1 cellular context compared by ENCODE assay signal in the genomic region with DNA sequence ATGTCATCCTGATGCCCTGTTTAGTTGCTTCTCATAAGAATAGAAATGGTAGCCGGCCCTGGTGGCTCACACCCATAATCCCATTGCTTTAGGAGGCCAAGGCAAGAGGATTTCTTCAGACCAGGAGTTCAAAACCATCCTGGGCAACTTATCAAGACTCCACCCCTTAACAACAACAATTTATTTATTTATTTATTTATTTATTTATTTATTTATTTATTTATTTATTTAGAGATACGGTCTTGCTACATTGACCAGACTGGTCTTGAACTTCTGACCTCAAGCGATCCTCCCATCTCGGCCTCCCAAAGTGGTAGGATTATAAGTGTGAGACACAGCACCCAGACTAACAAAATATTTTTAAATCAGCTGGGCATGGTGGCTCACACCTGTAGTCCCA.
TF ChIP-seq lines count a peak whose summit lies in the region.

No MANE protein-coding gene starts in this region.

TF ChIP-seq in HEK293, 187 proteins besides CTCF, POLR2A, EP300 and RAD21 (continued from another document and continues in another):
- TF ChIP-seq, protein P1, sequence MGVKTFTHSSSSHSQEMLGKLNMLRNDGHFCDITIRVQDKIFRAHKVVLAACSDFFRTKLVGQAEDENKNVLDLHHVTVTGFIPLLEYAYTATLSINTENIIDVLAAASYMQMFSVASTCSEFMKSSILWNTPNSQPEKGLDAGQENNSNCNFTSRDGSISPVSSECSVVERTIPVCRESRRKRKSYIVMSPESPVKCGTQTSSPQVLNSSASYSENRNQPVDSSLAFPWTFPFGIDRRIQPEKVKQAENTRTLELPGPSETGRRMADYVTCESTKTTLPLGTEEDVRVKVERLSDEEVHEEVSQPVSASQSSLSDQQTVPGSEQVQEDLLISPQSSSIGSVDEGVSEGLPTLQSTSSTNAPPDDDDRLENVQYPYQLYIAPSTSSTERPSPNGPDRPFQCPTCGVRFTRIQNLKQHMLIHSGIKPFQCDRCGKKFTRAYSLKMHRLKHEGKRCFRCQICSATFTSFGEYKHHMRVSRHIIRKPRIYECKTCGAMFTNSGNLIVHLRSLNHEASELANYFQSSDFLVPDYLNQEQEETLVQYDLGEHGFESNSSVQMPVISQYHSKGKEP (tag by site-specific recombination; IDR thresholded peaks at IDR 0.05): no peak
- TF ChIP-seq ZNF747 (tag by site-specific recombination; IDR thresholded peaks at IDR 0.05) (no peak), ZBTB1 (tag by site-specific recombination; IDR thresholded peaks at IDR 0.05) (peak; percentile 84; the same call in 1 of the 2 replicates), RBAK (tag by site-specific recombination; IDR thresholded peaks at IDR 0.05) (0 out of 2 replicates have a peak, but pooled peaks have one; percentile 34), HOXA7 (CRISPR knock-in tag; IDR thresholded peaks at IDR 0.05; ENCODE audit: borderline replicate concordance) (no peak), ZNF121 (tag by site-specific recombination; IDR thresholded peaks at IDR 0.05) (peak; percentile 57; the same call in 1 of the 2 replicates), ZNF175 (tag by site-specific recombination; IDR thresholded peaks at IDR 0.05) (no peak), ZNF221 (tag by site-specific recombination; IDR thresholded peaks at IDR 0.05; ENCODE audit: borderline replicate concordance) (no peak), ZNF423 (tag by site-specific recombination; IDR thresholded peaks at IDR 0.05) (no peak), ZSCAN23 (tag by site-specific recombination; IDR thresholded peaks at IDR 0.05) (0 out of 2 replicates have a peak, but pooled peaks have one; percentile 37), ZNF37A (tag by site-specific recombination; IDR thresholded peaks at IDR 0.05) (no peak), YY1 (tag by site-specific recombination; IDR thresholded peaks at IDR 0.05) (no peak), SCRT1 (tag by site-specific recombination; IDR thresholded peaks at IDR 0.05; ENCODE audit: borderline replicate concordance) (no peak), ZNF654 (tag by site-specific recombination; IDR thresholded peaks at IDR 0.05; ENCODE audit: low read depth) (no peak), ZNF266 (tag by site-specific recombination; IDR thresholded peaks at IDR 0.05; ENCODE audit: low read depth) (peak; percentile 94), SP7 (tag by site-specific recombination; IDR thresholded peaks at IDR 0.05) (no peak), EGR2 (tag by site-specific recombination; IDR thresholded peaks at IDR 0.05; ENCODE audit: low read depth) (no peak), MYNN (tag by site-specific recombination; IDR thresholded peaks at IDR 0.05; ENCODE audit: borderline replicate concordance) (no peak), ZNF223 (tag by site-specific recombination; IDR thresholded peaks at IDR 0.05) (no peak), ZNF341 (tag by site-specific recombination; IDR thresholded peaks at IDR 0.05; ENCODE audit: low read depth) (peak; percentile 56), ZNF629 (tag by site-specific recombination; IDR thresholded peaks at IDR 0.05) (peak; percentile 71), ZNF48 (tag by site-specific recombination; IDR thresholded peaks at IDR 0.05) (no peak), ZSCAN16 (tag by site-specific recombination; IDR thresholded peaks at IDR 0.05) (no peak), ZBTB48 (tag by site-specific recombination; IDR thresholded peaks at IDR 0.05) (no peak), ZNF670 (tag by site-specific recombination; IDR thresholded peaks at IDR 0.05; ENCODE audit: low read depth) (no peak), MZF1 (tag by site-specific recombination; IDR thresholded peaks at IDR 0.05; ENCODE audit: borderline replicate concordance) (peak; percentile 26; the same call in 1 of the 2 replicates), ZNF140 (tag by site-specific recombination; IDR thresholded peaks at IDR 0.05) (peak; percentile 96), KLF16 (tag by site-specific recombination; IDR thresholded peaks at IDR 0.05) (no peak), ZEB2 (tag by site-specific recombination; IDR thresholded peaks at IDR 0.05) (no peak), ZNF404 (tag by site-specific recombination; IDR thresholded peaks at IDR 0.05) (peak; percentile 94), PRDM1 (tag by site-specific recombination; IDR thresholded peaks at IDR 0.05) (no peak), ZNF571 (tag by site-specific recombination; IDR thresholded peaks at IDR 0.05) (no peak), ZNF621 (tag by site-specific recombination; IDR thresholded peaks at IDR 0.05) (no peak), ZNF202 (tag by site-specific recombination; IDR thresholded peaks at IDR 0.05; ENCODE audit: borderline replicate concordance) (peak; percentile 98), KLF8 (tag by site-specific recombination; IDR thresholded peaks at IDR 0.05) (no peak), ZBTB17 (tag by site-specific recombination; IDR thresholded peaks at IDR 0.05) (no peak), ZNF558 (tag by site-specific recombination; IDR thresholded peaks at IDR 0.05) (peak; percentile 86), ZFHX2 (tag by site-specific recombination; conservative IDR thresholded peaks at IDR 0.05) (no peak), ZNF701 (tag by site-specific recombination; IDR thresholded peaks at IDR 0.05) (no peak), ZNF157 (tag by site-specific recombination; IDR thresholded peaks at IDR 0.05) (no peak)
- TF ChIP-seq, protein P2, sequence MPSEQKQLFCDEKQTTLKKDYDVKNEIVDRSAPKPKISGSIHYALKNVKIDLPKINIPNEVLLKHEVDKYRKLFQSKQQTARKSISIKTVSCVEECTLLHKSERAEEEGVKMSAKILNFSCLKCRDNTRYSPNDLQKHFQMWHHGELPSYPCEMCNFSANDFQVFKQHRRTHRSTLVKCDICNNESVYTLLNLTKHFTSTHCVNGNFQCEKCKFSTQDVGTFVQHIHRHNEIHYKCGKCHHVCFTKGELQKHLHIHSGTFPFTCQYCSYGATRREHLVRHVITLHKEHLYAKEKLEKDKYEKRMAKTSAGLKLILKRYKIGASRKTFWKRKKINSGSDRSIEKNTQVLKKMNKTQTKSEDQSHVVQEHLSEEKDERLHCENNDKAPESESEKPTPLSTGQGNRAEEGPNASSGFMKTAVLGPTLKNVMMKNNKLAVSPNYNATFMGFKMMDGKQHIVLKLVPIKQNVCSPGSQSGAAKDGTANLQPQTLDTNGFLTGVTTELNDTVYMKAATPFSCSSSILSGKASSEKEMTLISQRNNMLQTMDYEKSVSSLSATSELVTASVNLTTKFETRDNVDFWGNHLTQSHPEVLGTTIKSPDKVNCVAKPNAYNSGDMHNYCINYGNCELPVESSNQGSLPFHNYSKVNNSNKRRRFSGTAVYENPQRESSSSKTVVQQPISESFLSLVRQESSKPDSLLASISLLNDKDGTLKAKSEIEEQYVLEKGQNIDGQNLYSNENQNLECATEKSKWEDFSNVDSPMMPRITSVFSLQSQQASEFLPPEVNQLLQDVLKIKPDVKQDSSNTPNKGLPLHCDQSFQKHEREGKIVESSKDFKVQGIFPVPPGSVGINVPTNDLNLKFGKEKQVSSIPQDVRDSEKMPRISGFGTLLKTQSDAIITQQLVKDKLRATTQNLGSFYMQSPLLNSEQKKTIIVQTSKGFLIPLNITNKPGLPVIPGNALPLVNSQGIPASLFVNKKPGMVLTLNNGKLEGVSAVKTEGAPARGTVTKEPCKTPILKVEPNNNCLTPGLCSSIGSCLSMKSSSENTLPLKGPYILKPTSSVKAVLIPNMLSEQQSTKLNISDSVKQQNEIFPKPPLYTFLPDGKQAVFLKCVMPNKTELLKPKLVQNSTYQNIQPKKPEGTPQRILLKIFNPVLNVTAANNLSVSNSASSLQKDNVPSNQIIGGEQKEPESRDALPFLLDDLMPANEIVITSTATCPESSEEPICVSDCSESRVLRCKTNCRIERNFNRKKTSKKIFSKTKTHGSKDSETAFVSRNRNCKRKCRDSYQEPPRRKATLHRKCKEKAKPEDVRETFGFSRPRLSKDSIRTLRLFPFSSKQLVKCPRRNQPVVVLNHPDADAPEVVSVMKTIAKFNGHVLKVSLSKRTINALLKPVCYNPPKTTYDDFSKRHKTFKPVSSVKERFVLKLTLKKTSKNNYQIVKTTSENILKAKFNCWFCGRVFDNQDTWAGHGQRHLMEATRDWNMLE (tag by site-specific recombination; conservative IDR thresholded peaks at IDR 0.05; ENCODE audit: low read depth): peak; percentile 97
- TF ChIP-seq, protein P3, sequence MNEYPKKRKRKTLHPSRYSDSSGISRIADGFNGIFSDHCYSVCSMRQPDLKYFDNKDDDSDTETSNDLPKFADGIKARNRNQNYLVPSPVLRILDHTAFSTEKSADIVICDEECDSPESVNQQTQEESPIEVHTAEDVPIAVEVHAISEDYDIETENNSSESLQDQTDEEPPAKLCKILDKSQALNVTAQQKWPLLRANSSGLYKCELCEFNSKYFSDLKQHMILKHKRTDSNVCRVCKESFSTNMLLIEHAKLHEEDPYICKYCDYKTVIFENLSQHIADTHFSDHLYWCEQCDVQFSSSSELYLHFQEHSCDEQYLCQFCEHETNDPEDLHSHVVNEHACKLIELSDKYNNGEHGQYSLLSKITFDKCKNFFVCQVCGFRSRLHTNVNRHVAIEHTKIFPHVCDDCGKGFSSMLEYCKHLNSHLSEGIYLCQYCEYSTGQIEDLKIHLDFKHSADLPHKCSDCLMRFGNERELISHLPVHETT (tag by site-specific recombination; IDR thresholded peaks at IDR 0.05): no peak
- TF ChIP-seq, protein P4, sequence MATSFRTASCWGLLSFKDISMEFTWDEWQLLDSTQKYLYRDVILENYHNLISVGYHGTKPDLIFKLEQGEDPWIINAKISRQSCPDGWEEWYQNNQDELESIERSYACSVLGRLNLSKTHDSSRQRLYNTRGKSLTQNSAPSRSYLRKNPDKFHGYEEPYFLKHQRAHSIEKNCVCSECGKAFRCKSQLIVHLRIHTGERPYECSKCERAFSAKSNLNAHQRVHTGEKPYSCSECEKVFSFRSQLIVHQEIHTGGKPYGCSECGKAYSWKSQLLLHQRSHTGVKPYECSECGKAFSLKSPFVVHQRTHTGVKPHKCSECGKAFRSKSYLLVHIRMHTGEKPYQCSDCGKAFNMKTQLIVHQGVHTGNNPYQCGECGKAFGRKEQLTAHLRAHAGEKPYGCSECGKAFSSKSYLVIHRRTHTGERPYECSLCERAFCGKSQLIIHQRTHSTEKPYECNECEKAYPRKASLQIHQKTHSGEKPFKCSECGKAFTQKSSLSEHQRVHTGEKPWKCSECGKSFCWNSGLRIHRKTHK (tag by site-specific recombination; IDR thresholded peaks at IDR 0.05): no peak
- TF ChIP-seq, protein P5, sequence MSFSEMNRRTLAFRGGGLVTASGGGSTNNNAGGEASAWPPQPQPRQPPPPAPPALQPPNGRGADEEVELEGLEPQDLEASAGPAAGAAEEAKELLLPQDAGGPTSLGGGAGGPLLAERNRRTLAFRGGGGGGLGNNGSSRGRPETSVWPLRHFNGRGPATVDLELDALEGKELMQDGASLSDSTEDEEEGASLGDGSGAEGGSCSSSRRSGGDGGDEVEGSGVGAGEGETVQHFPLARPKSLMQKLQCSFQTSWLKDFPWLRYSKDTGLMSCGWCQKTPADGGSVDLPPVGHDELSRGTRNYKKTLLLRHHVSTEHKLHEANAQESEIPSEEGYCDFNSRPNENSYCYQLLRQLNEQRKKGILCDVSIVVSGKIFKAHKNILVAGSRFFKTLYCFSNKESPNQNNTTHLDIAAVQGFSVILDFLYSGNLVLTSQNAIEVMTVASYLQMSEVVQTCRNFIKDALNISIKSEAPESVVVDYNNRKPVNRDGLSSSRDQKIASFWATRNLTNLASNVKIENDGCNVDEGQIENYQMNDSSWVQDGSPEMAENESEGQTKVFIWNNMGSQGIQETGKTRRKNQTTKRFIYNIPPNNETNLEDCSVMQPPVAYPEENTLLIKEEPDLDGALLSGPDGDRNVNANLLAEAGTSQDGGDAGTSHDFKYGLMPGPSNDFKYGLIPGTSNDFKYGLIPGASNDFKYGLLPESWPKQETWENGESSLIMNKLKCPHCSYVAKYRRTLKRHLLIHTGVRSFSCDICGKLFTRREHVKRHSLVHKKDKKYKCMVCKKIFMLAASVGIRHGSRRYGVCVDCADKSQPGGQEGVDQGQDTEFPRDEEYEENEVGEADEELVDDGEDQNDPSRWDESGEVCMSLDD (tag by site-specific recombination; IDR thresholded peaks at IDR 0.05): no peak
- TF ChIP-seq, protein P6, sequence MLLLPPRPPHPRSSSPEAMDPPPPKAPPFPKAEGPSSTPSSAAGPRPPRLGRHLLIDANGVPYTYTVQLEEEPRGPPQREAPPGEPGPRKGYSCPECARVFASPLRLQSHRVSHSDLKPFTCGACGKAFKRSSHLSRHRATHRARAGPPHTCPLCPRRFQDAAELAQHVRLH (tag by site-specific recombination; IDR thresholded peaks at IDR 0.05): peak; percentile 76; the same call in 1 of the 2 replicates
- TF ChIP-seq, protein P7, sequence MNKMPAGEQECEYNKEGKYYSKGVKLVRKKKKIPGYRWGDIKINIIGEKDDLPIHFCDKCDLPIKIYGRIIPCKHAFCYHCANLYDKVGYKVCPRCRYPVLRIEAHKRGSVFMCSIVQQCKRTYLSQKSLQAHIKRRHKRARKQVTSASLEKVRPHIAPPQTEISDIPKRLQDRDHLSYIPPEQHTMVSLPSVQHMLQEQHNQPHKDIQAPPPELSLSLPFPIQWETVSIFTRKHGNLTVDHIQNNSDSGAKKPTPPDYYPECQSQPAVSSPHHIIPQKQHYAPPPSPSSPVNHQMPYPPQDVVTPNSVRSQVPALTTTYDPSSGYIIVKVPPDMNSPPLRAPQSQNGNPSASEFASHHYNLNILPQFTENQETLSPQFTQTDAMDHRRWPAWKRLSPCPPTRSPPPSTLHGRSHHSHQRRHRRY (tag by site-specific recombination; IDR thresholded peaks at IDR 0.05): no peak
- TF ChIP-seq, protein P8, sequence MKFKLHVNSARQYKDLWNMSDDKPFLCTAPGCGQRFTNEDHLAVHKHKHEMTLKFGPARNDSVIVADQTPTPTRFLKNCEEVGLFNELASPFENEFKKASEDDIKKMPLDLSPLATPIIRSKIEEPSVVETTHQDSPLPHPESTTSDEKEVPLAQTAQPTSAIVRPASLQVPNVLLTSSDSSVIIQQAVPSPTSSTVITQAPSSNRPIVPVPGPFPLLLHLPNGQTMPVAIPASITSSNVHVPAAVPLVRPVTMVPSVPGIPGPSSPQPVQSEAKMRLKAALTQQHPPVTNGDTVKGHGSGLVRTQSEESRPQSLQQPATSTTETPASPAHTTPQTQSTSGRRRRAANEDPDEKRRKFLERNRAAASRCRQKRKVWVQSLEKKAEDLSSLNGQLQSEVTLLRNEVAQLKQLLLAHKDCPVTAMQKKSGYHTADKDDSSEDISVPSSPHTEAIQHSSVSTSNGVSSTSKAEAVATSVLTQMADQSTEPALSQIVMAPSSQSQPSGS (tag by site-specific recombination; IDR thresholded peaks at IDR 0.05; ENCODE audit: low read depth): no peak
- TF ChIP-seq, protein P9, sequence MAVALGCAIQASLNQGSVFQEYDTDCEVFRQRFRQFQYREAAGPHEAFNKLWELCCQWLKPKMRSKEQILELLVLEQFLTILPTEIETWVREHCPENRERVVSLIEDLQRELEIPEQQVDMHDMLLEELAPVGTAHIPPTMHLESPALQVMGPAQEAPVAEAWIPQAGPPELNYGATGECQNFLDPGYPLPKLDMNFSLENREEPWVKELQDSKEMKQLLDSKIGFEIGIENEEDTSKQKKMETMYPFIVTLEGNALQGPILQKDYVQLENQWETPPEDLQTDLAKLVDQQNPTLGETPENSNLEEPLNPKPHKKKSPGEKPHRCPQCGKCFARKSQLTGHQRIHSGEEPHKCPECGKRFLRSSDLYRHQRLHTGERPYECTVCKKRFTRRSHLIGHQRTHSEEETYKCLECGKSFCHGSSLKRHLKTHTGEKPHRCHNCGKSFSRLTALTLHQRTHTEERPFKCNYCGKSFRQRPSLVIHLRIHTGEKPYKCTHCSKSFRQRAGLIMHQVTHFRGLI (tag by site-specific recombination; IDR thresholded peaks at IDR 0.05): no peak
